In the genomic region with DNA sequence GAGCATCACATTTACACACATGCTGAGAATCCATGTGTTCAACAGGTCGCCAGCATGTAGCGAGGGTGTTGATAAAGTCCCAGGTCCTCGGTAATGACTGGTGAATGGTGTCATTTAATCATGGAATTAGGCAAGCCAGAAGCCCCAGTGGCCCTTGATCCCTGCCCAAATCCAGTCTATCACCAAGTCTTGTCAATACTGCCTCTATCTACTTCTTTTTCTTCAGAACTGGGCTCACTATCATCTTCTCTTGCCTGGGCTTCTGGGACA, we compare ENCODE assay signal across 17 cellular contexts. TPM values are rescaled to one million over a fixed set of nuclear protein-coding genes. Genes with fewer than 3 reads are reported as not detected.
DNase-seq lines count a peak whose midpoint lies in the region; ATAC-seq and TF ChIP-seq lines count a peak whose summit lies in the region.
"Had no signal": no experiment of that assay in that cellular context is flagged by ENCODE, and none has a peak within 500 bp of the region (broad histone marks: within the 10 kb centered on the region; RNA-seq: fewer than 3 reads in every experiment).

No MANE protein-coding gene starts in this region.

- H3K27me3 ChIP-seq in mammary epithelial cell (ENCODE audit: insufficient read depth, low read length) (no peaks in the 10 kb centered on the region), IMR-90 (ENCODE audit: control insufficient read depth, insufficient read depth, low read length) (peaks cover 9% of the 10 kb centered on the region), PC-9 (ENCODE audit: insufficient read depth, low read depth) (no peaks in the 10 kb centered on the region), spleen (replicated peaks in 1 of 7) (no peaks in the 10 kb centered on the region), MM.1S (replicated peaks; ENCODE audit: insufficient read depth, low read length) (no peaks in the 10 kb centered on the region)
- H3K27me3 ChIP-seq: BLaER1 had no signal

- no peak overlapping the region for H3K14ac ChIP-seq in IMR-90 (replicated peaks; ENCODE audit: low read depth, low read length)

- H3K27me3 Mint-ChIP-seq in MCF 10A (ENCODE audit: insufficient read depth, unreplicated experiment) (no peaks in the 10 kb centered on the region), neural crest cell (ENCODE audit: low read depth) (no peaks in the 10 kb centered on the region)
- H3K27me3 Mint-ChIP-seq: CD4-positive, alpha-beta memory T cell had no signal

- POLR2A ChIA-PET in MCF 10A (lab: Yijun Ruan, JAX), result no interaction called here
- POLR2A ChIA-PET in IMR-90 (lab: Charles Lee; ENCODE audit: unreplicated experiment), result no interaction called here
- POLR2A ChIA-PET in PC-9 (lab: Charles Lee; ENCODE audit: unreplicated experiment), result no interaction called here

- H2AK9ac ChIP-seq in IMR-90 (replicated peaks; ENCODE audit: low read depth, low read length, poor library complexity), result no peak overlapping the region

- H3K9me2 ChIP-seq in PC-9 (ENCODE audit: insufficient read depth), result no peaks in the 10 kb centered on the region
- no peaks in the 10 kb centered on the region for H3K9me2 ChIP-seq in MM.1S (replicated peaks; ENCODE audit: insufficient read depth, low read length)

- no peak for ATAC-seq in IMR-90 (ENCODE audit: low read depth)
- ATAC-seq: A549, GM12878 had no signal

- no peaks in the 10 kb centered on the region for H3K9me3 ChIP-seq in mammary epithelial cell (replicated peaks; ENCODE audit: insufficient read depth, low read length)
- peaks cover 2% of the 10 kb centered on the region; the same call in 1 of the 2 replicates for H3K9me3 ChIP-seq in IMR-90 (ENCODE audit: control insufficient read depth, insufficient read depth, low read length)
- no peaks in the 10 kb centered on the region for H3K9me3 ChIP-seq in PC-9 (ENCODE audit: insufficient read depth, low read depth)
- no peaks in the 10 kb centered on the region for H3K9me3 ChIP-seq in spleen
- H3K9me3 ChIP-seq in MM.1S (replicated peaks; ENCODE audit: insufficient read depth, low read length), result no peaks in the 10 kb centered on the region
- H3K9me3 ChIP-seq: A549, BLaER1, HAP-1 had no signal

- H3K4me1 ChIP-seq in mammary epithelial cell (ENCODE audit: insufficient read depth, low read length), result peaks cover 35% of the 10 kb centered on the region
- H3K4me1 ChIP-seq in IMR-90 (ENCODE audit: control insufficient read depth, insufficient read depth, low read length), result peaks cover 2% of the 10 kb centered on the region
- peaks cover 19% of the 10 kb centered on the region for H3K4me1 ChIP-seq in PC-9 (replicated peaks; ENCODE audit: insufficient read depth)
- H3K4me1 ChIP-seq in spleen, result peaks cover 3 to 24% (median 10%) of the 10 kb centered on the region in 6 donors
- H3K4me1 ChIP-seq in MM.1S (ENCODE audit: low read length), result peaks cover 18% of the 10 kb centered on the region
- H3K4me1 ChIP-seq: BLaER1, HAP-1 had no signal

- no peak overlapping the region for H2BK5ac ChIP-seq in IMR-90 (ENCODE audit: low read depth, low read length, poor library complexity, severe bottlenecking)

- H2BK20ac ChIP-seq in IMR-90 (ENCODE audit: low read depth, low read length), result no peak overlapping the region

- no peak overlapping the region for H4K8ac ChIP-seq in IMR-90 (ENCODE audit: low read depth in 2 of 2, low read length in 2 of 2)

- dilution Hi-C loops in mammary epithelial cell (cut with HindIII; ENCODE audit: low sequenced_read_pairs), result no loop called here
- dilution Hi-C loops in IMR-90 (cut with HindIII; ENCODE audit: low sequenced_read_pairs, unreplicated experiment), result no loop called here

- H3K36me3 ChIP-seq in mammary epithelial cell (ENCODE audit: insufficient read depth, low read length) (no peaks in the 10 kb centered on the region), IMR-90 (ENCODE audit: control insufficient read depth, insufficient read depth, low read length) (no peaks in the 10 kb centered on the region), PC-9 (ENCODE audit: low read depth) (no peaks in the 10 kb centered on the region), spleen (no peaks in the 10 kb centered on the region), MM.1S (replicated peaks; ENCODE audit: insufficient read depth, low read length) (no peaks in the 10 kb centered on the region)
- H3K36me3 ChIP-seq: BLaER1, HAP-1 had no signal

- H4K5ac ChIP-seq in IMR-90 (ENCODE audit: low read depth, low read length), result no peak overlapping the region

- no peak overlapping the region for H3K9ac ChIP-seq in mammary epithelial cell (ENCODE audit: insufficient read depth, low read length)
- no peak overlapping the region for H3K9ac ChIP-seq in IMR-90 (ENCODE audit: low read depth, low read length)
- no peak overlapping the region for H3K9ac ChIP-seq in MM.1S (ENCODE audit: low read length)
- H3K9ac ChIP-seq: BLaER1 had no signal

- H3K27ac Mint-ChIP-seq in MCF 10A (ENCODE audit: low read depth, unreplicated experiment) (no peak overlapping the region), neural crest cell (ENCODE audit: unreplicated experiment) (peak overlapping the region; percentile 63)
- H3K27ac Mint-ChIP-seq: CD14-positive monocyte; CD4-positive, alpha-beta memory T cell; HFFc6 had no signal

- H3F3A ChIP-seq in PC-9 (ENCODE audit: insufficient read depth, low read depth) (peaks cover 10% of the 10 kb centered on the region; the same call in 1 of the 2 replicates), MM.1S (ENCODE audit: insufficient read depth, low read length) (peaks cover 17% of the 10 kb centered on the region)

- H3K23ac ChIP-seq in IMR-90 (ENCODE audit: low read depth, low read length), result no peak overlapping the region

- peak overlapping the region; percentile 77 for H2AFZ ChIP-seq in mammary epithelial cell (ENCODE audit: low read depth, low read length)
- no peak overlapping the region for H2AFZ ChIP-seq in IMR-90 (replicated peaks; ENCODE audit: low read length, poor library complexity)
- H2AFZ ChIP-seq in PC-9, result no peak overlapping the region
- H2AFZ ChIP-seq in MM.1S (ENCODE audit: low read length), result no peak overlapping the region

- in situ Hi-C loops in mammary epithelial cell (cut with MboI; ENCODE audit: low sequenced_read_pairs in 2 of 2), result no loop called here
- in situ Hi-C loops in IMR-90 (cut with MboI; ENCODE audit: low sequenced_read_pairs), result no loop called here

- TF ChIP-seq CTCF in mammary epithelial cell (conservative IDR thresholded peaks at IDR 0.05 in 1 of 2, IDR thresholded peaks at IDR 0.05 in 1 of 2; ENCODE audit: extremely low read depth in 1 of 2, insufficient read depth in 1 of 2, low read depth in 1 of 2, low read length in 2 of 2), result no peak
- TF ChIP-seq CTCF in MCF 10A (IDR thresholded peaks at IDR 0.05; ENCODE audit: unreplicated experiment), result no peak
- no peak for TF ChIP-seq CTCF in IMR-90 (conservative IDR thresholded peaks at IDR 0.05; ENCODE audit: low read depth, low read length)
- TF ChIP-seq CTCF in neural crest cell (conservative IDR thresholded peaks at IDR 0.05), result no peak
- TF ChIP-seq CTCF in PC-9 (conservative IDR thresholded peaks at IDR 0.05), result no peak
- TF ChIP-seq CTCF in spleen (IDR thresholded peaks at IDR 0.05 in 8 of 11, conservative IDR thresholded peaks at IDR 0.05 in 3 of 11), result no peak
- TF ChIP-seq CTCF in MM.1S (IDR thresholded peaks at IDR 0.05; ENCODE audit: low read length), result no peak

- no TSS peak for BruUV-seq in mammary epithelial cell (replicated peaks; lab: Mats Ljungman, UMichigan)
- BruUV-seq in MCF 10A (replicated peaks; lab: Mats Ljungman, UMichigan), result no TSS peak
- BruUV-seq in IMR-90 (replicated peaks; lab: Mats Ljungman, UMichigan), result no TSS peak
- BruUV-seq in PC-9 (replicated peaks; lab: Mats Ljungman, UMichigan), result no TSS peak

- H2BK15ac ChIP-seq in IMR-90 (ENCODE audit: low read depth, low read length), result no peak overlapping the region

- H3K4me3 Mint-ChIP-seq in MCF 10A (ENCODE audit: unreplicated experiment), result no peak overlapping the region
- H3K4me3 Mint-ChIP-seq in neural crest cell, result no peak overlapping the region
- H3K4me3 Mint-ChIP-seq: CD14-positive monocyte; CD4-positive, alpha-beta memory T cell; HFFc6 had no signal

- intact Hi-C loops in mammary epithelial cell (cut with micrococcal nuclease) (no loop called here), MCF 10A (cut with micrococcal nuclease) (loop anchor here (10.0 kb wide), 1 partner anchor 232 kb away; a partner anchor contains a TSS), IMR-90 (cut with micrococcal nuclease) (no loop called here), PC-9 (cut with micrococcal nuclease; ENCODE audit: unreplicated experiment) (no loop called here), spleen (cut with DNase I; ENCODE audit: low total_unique reads) (no loop called here)

- no peak for TF ChIP-seq POLR2A in IMR-90 (IDR thresholded peaks at IDR 0.05; ENCODE audit: low read depth, low read length)
- no peak for TF ChIP-seq POLR2A in spleen (IDR thresholded peaks at IDR 0.05)

- CTCF ChIA-PET in mammary epithelial cell (lab: Charles Lee; ENCODE audit: low non-redundant PET) (no interaction called here), MCF 10A (lab: Yijun Ruan, JAX) (interaction anchor here (1.1 kb wide), 1 partner anchor 13 kb away, joined by 3 read pairs; no protein-coding TSS in a partner anchor), IMR-90 (lab: Yijun Ruan, JAX) (no interaction called here), PC-9 (lab: Charles Lee) (no interaction called here)

- no peak overlapping the region for H3K18ac ChIP-seq in IMR-90 (ENCODE audit: low read depth, low read length)

- no peaks in the 10 kb centered on the region for H3K9me1 ChIP-seq in IMR-90 (ENCODE audit: insufficient read depth, low read length)

- H2BK120ac ChIP-seq in IMR-90 (ENCODE audit: low read depth, low read length), result no peak overlapping the region

- H3K36me3 Mint-ChIP-seq in MCF 10A (ENCODE audit: insufficient read depth, unreplicated experiment) (no peaks in the 10 kb centered on the region), neural crest cell (ENCODE audit: low read depth) (no peaks in the 10 kb centered on the region)
- H3K36me3 Mint-ChIP-seq: CD14-positive monocyte; CD4-positive, alpha-beta memory T cell had no signal

- no peak overlapping the region for H3K4me3 ChIP-seq in mammary epithelial cell (replicated peaks in 1 of 3; ENCODE audit: insufficient read depth in 1 of 3, low read depth in 2 of 3, low read length in 3 of 3)
- H3K4me3 ChIP-seq in IMR-90 (ENCODE audit: insufficient read depth, low read depth, low read length), result no peak overlapping the region
- H3K4me3 ChIP-seq in PC-9, result no peak overlapping the region
- no peak overlapping the region for H3K4me3 ChIP-seq in spleen
- no peak overlapping the region for H3K4me3 ChIP-seq in MM.1S (ENCODE audit: low read length)
- H3K4me3 ChIP-seq: A549, BLaER1, GM12878, HAP-1 had no signal

- 0 out of 2 replicates have a peak overlapping the region, but pooled peaks have one; percentile 28 for H2AK5ac ChIP-seq in IMR-90 (ENCODE audit: low read depth, low read length)

- peaks cover 13% of the 10 kb centered on the region for H3K4me1 Mint-ChIP-seq in MCF 10A (ENCODE audit: insufficient read depth, unreplicated experiment)
- H3K4me1 Mint-ChIP-seq in neural crest cell, result peaks cover 5% of the 10 kb centered on the region

- H3K56ac ChIP-seq in IMR-90 (ENCODE audit: extremely low read depth, insufficient read depth, low read length), result no peak overlapping the region

- no peak for TF ChIP-seq RAD21 in IMR-90 (IDR thresholded peaks at IDR 0.05; ENCODE audit: low read length)

- DNase-seq in mammary epithelial cell (no peak), MCF 10A (ENCODE audit: unreplicated experiment) (no peak), IMR-90 (no peak), neural crest cell (ENCODE audit: low read depth, low spot score) (no peak), PC-9 (no peak), spleen (no peak), MM.1S (no peak)
- DNase-seq: CD4-positive, alpha-beta memory T cell; DMS153; DMS79 treated with DMSO at 0.1 percent for 48 hours had no signal

- no peak overlapping the region for H3K4ac ChIP-seq in IMR-90 (ENCODE audit: low read depth, low read length)

- peak overlapping the region; percentile 60 for H3K4me2 ChIP-seq in mammary epithelial cell (ENCODE audit: insufficient read depth, low read depth, low read length)
- H3K4me2 ChIP-seq in IMR-90 (ENCODE audit: low read depth, low read length), result no peak overlapping the region
- H3K4me2 ChIP-seq in PC-9, result no peak overlapping the region
- no peak overlapping the region for H3K4me2 ChIP-seq in MM.1S (ENCODE audit: low read depth, low read length)
- H3K4me2 ChIP-seq: A549, BLaER1 had no signal

- WGBS in mammary epithelial cell (ENCODE audit: low coverage, missing lambda C conversion rate), result 97% methylated on average over 3 of the region's 3 CpGs
- WGBS in IMR-90 (ENCODE audit: extremely low coverage in 2 of 2, insufficient read length in 1 of 2), 2 experiments, result no CpG with 5 or more reads among the region's 3 CpGs
- 92 to 97% (median 95%) methylated on average over 3 of the region's 3 CpGs for WGBS in spleen, 5 donors

- peak overlapping the region; percentile 11 for H3K27ac ChIP-seq in mammary epithelial cell (ENCODE audit: insufficient read depth, low read depth, low read length)
- H3K27ac ChIP-seq in IMR-90 (ENCODE audit: insufficient read depth, low read length), result no peak overlapping the region
- no peak overlapping the region for H3K27ac ChIP-seq in PC-9
- no peak overlapping the region for H3K27ac ChIP-seq in spleen
- H3K27ac ChIP-seq in MM.1S (ENCODE audit: low read length), result no peak overlapping the region
- H3K27ac ChIP-seq: 22Rv1, A549, BLaER1 had no signal

- H4K91ac ChIP-seq in IMR-90 (ENCODE audit: insufficient read depth, low read depth, low read length), result no peak overlapping the region

- H3K79me2 ChIP-seq in mammary epithelial cell (ENCODE audit: insufficient read depth, low read length), result no peaks in the 10 kb centered on the region
- no peaks in the 10 kb centered on the region for H3K79me2 ChIP-seq in PC-9 (ENCODE audit: low read depth)
- no peaks in the 10 kb centered on the region for H3K79me2 ChIP-seq in MM.1S (ENCODE audit: low read length)

- H3K9me3 Mint-ChIP-seq in MCF 10A (ENCODE audit: unreplicated experiment) (no peaks in the 10 kb centered on the region), neural crest cell (no peaks in the 10 kb centered on the region)
- H3K9me3 Mint-ChIP-seq: CD14-positive monocyte; CD4-positive, alpha-beta memory T cell; HFFc6 had no signal

- no peaks in the 10 kb centered on the region for H3K79me1 ChIP-seq in IMR-90 (ENCODE audit: low read depth in 1 of 2, low read length in 2 of 2)

- no peaks in the 10 kb centered on the region for H4K20me1 ChIP-seq in mammary epithelial cell (ENCODE audit: insufficient read depth, low read length)
- no peaks in the 10 kb centered on the region for H4K20me1 ChIP-seq in IMR-90 (ENCODE audit: insufficient read depth, low read length)
- no peaks in the 10 kb centered on the region for H4K20me1 ChIP-seq in PC-9 (ENCODE audit: insufficient read depth)
- H4K20me1 ChIP-seq in MM.1S (ENCODE audit: insufficient read depth, low read length), result no peaks in the 10 kb centered on the region
- H4K20me1 ChIP-seq: BLaER1 had no signal

RNA-seq across cellular contexts. Expression of a gene that starts 31.3 kb away (rescaled TPM):
- total RNA-seq in mammary epithelial cell (10 to 100 TPM; 50.1 to 79.9 TPM), MCF 10A (2022) (51.0 and 58.7 TPM in 2 replicates), IMR-90 (2012; rRNA removed) (51.1 and 67.2 TPM in 2 replicates), neural crest cell (54.5 and 54.8 TPM in 2 replicates), PC-9 (2021) (45.8 and 49.4 TPM in 2 replicates), spleen (100 to 1,000 TPM in 1 of 7 donors, 10 to 100 TPM in 6; 75.1 to 104 (median 84.3) TPM)
- polyA plus RNA-seq in mammary epithelial cell (20.5 TPM), IMR-90 (2012; rRNA removed) (7.1 and 9.7 TPM in 2 replicates), spleen (10 to 100 TPM in 1 of 3 donors, 1 to 10 TPM in 2; 4.0 to 14.6 (median 4.5) TPM)
- polyA minus RNA-seq in mammary epithelial cell, result 146 TPM
- polyA plus RNA-seq in IMR-90 (2012; cell fraction: cytosol; rRNA removed), result 1.5 and 3.2 TPM in 2 replicates
- polyA plus RNA-seq in IMR-90 (2012; cell fraction: nucleus; rRNA removed; ENCODE audit: low replicate concordance), result 2.9 and 17.1 TPM in 2 replicates
